15 cellular contexts compared by ENCODE assay signal in the genomic region with DNA sequence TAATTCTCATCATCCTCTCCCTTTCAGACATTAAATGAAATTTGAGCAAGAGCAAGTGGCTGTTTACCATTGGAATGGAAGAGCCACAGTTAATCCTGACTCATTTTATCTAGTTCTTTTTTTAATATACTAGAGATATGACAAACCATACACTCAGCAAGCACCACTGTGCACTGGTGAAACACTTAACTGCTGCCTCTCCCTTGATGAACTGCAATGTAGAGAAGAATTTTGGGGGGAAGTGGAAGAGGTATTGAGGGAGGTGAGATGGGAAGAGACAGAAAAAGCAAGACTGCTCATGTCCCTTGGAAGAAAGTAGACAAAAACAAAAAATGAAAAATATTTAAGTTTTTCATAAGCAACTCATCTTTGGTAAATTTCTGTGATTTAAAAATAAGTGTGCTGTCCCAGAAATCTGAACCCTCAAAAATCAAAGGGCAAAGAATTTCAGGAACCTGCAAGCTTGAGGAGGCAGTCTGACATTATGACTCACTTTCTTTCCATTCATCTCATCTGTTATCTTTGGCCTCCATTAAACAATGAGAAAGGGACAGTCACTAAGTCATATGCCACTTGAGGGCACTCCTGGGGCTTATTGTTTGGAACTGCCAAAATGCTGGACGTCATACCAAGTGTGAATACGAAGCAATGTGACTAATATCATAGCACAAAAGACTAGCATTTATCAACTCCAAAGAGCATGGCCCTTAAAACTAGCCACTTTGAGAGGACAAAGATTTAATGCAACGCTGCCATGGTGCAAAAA.
A peak's percentile ranks its signal among the peaks of the same experiment; 100 is the strongest.
DNase-seq lines count a peak whose midpoint lies in the region; ATAC-seq and TF ChIP-seq lines count a peak whose summit lies in the region.
"Had no signal": no experiment of that assay in that cellular context is flagged by ENCODE, and none has a peak within 500 bp of the region (broad histone marks: within the 10 kb centered on the region; RNA-seq: fewer than 3 reads in every experiment).

No MANE protein-coding gene starts in this region.

- H3K36me3 Mint-ChIP-seq in activated naive CD8-positive, alpha-beta T cell treated with anti-CD3 and anti-CD28 coated beads, Interleukin-2, amount 50 U/mL, for 24 hours (ENCODE audit: low read depth), result no peaks in the 10 kb centered on the region
- H3K36me3 Mint-ChIP-seq in activated naive CD8-positive, alpha-beta T cell treated with anti-CD3 and anti-CD28 coated beads for 36 hours, result no peaks in the 10 kb centered on the region
- H3K36me3 Mint-ChIP-seq: activated naive CD8-positive, alpha-beta T cell treated with anti-CD3 and anti-CD28 coated beads, Interleukin-2, amount 10 ng/mL, durations not matched to agents 7 days and 5 days had no signal

- H2AFZ ChIP-seq in SK-N-SH (ENCODE audit: low read depth), result no peak overlapping the region

- no peak for TF ChIP-seq EP300 in SK-N-SH (IDR thresholded peaks at IDR 0.05; ENCODE audit: borderline replicate concordance in 1 of 2, low read depth in 1 of 2, low read length in 1 of 2)

- DNase-seq in activated naive CD8-positive, alpha-beta T cell treated with anti-CD3 and anti-CD28 coated beads, Interleukin-2, amount 50 U/mL, for 24 hours, result no peak
- DNase-seq in activated naive CD8-positive, alpha-beta T cell treated with anti-CD3 and anti-CD28 coated beads for 36 hours, result no peak
- DNase-seq in SK-N-SH (no peak), fibroblast of pulmonary artery (ENCODE audit: low read depth) (peak; percentile 62), stromal cell of bone marrow (ENCODE audit: low read depth) (peak; percentile 66), germinal center (ENCODE audit: low spot score) (no peak)
- DNase-seq: activated naive CD8-positive, alpha-beta T cell treated with anti-CD3 and anti-CD28 coated beads, Interleukin-2, amount 10 ng/mL, durations not matched to agents 7 days and 5 days; kidney; NCI-H510A; stimulated activated CD4-positive, alpha-beta T cell treated with anti-CD3 and anti-CD28 coated beads, Interleukin-4, amount 100 ng/mL, for 1 hour had no signal

- no peaks in the 10 kb centered on the region for H4K20me1 ChIP-seq in SK-N-SH (ENCODE audit: insufficient read depth)

- peaks cover 17% of the 10 kb centered on the region for H3F3A ChIP-seq in SK-N-SH (replicated peaks; ENCODE audit: insufficient read depth)

- H3K36me3 ChIP-seq in SK-N-SH (replicated peaks in 1 of 2; ENCODE audit: control insufficient read depth in 1 of 2, insufficient read depth in 2 of 2, low read length in 1 of 2), result no peaks in the 10 kb centered on the region

- CTCF ChIA-PET in SK-N-SH (lab: Yijun Ruan, JAX), result no interaction called here

- peak overlapping the region in 1 of 2 experiments; percentile 72; a peak in 2 of 4 replicates for H3K27ac ChIP-seq in SK-N-SH (ENCODE audit: low read depth in 2 of 2, low read length in 1 of 2)
- H3K27ac ChIP-seq: epithelial cell of prostate, KMS-11 had no signal

- H3K79me2 ChIP-seq in SK-N-SH (ENCODE audit: insufficient read depth), result no peaks in the 10 kb centered on the region

- peaks cover 0 to 17% of the 10 kb centered on the region in 2 experiments; a peak in 2 of 4 replicates for H3K4me1 ChIP-seq in SK-N-SH (ENCODE audit: control insufficient read depth in 1 of 2, insufficient read depth in 2 of 2, low read depth in 1 of 2, low read length in 1 of 2)

- peak; percentile 66 for ATAC-seq in activated naive CD8-positive, alpha-beta T cell treated with anti-CD3 and anti-CD28 coated beads, Interleukin-2, amount 50 U/mL, for 24 hours
- ATAC-seq in GM21576 (IDR thresholded peaks at IDR 0.05; ENCODE audit: unreplicated experiment), result no peak
- no peak for ATAC-seq in GM21717 (IDR thresholded peaks at IDR 0.05; ENCODE audit: unreplicated experiment)

- no peak overlapping the region for H3K4me3 Mint-ChIP-seq in activated naive CD8-positive, alpha-beta T cell treated with anti-CD3 and anti-CD28 coated beads, Interleukin-2, amount 50 U/mL, for 24 hours
- H3K4me3 Mint-ChIP-seq in activated naive CD8-positive, alpha-beta T cell treated with anti-CD3 and anti-CD28 coated beads for 36 hours, result no peak overlapping the region
- H3K4me3 Mint-ChIP-seq: activated naive CD8-positive, alpha-beta T cell treated with anti-CD3 and anti-CD28 coated beads, Interleukin-2, amount 10 ng/mL, durations not matched to agents 7 days and 5 days; B cell had no signal

- no peaks in the 10 kb centered on the region for H3K27me3 Mint-ChIP-seq in activated naive CD8-positive, alpha-beta T cell treated with anti-CD3 and anti-CD28 coated beads, Interleukin-2, amount 50 U/mL, for 24 hours
- H3K27me3 Mint-ChIP-seq in activated naive CD8-positive, alpha-beta T cell treated with anti-CD3 and anti-CD28 coated beads for 36 hours, result peaks cover 5% of the 10 kb centered on the region
- H3K27me3 Mint-ChIP-seq: activated naive CD8-positive, alpha-beta T cell treated with anti-CD3 and anti-CD28 coated beads, Interleukin-2, amount 10 ng/mL, durations not matched to agents 7 days and 5 days; B cell had no signal

- no peaks in the 10 kb centered on the region for H3K9me2 ChIP-seq in SK-N-SH

- peak overlapping the region; percentile 71 for H3K27ac Mint-ChIP-seq in activated naive CD8-positive, alpha-beta T cell treated with anti-CD3 and anti-CD28 coated beads, Interleukin-2, amount 50 U/mL, for 24 hours
- no peak overlapping the region for H3K27ac Mint-ChIP-seq in activated naive CD8-positive, alpha-beta T cell treated with anti-CD3 and anti-CD28 coated beads for 36 hours
- H3K27ac Mint-ChIP-seq: activated naive CD8-positive, alpha-beta T cell treated with anti-CD3 and anti-CD28 coated beads, Interleukin-2, amount 10 ng/mL, durations not matched to agents 7 days and 5 days; B cell had no signal

- TF ChIP-seq RAD21 in SK-N-SH (IDR thresholded peaks at IDR 0.05; ENCODE audit: low read length), result peak; percentile 28

- H3K9me3 Mint-ChIP-seq in activated naive CD8-positive, alpha-beta T cell treated with anti-CD3 and anti-CD28 coated beads, Interleukin-2, amount 50 U/mL, for 24 hours, result no peaks in the 10 kb centered on the region
- H3K9me3 Mint-ChIP-seq in activated naive CD8-positive, alpha-beta T cell treated with anti-CD3 and anti-CD28 coated beads for 36 hours, result no peaks in the 10 kb centered on the region
- H3K9me3 Mint-ChIP-seq: activated naive CD8-positive, alpha-beta T cell treated with anti-CD3 and anti-CD28 coated beads, Interleukin-2, amount 10 ng/mL, durations not matched to agents 7 days and 5 days had no signal

- no peak overlapping the region for H3K4me3 ChIP-seq in SK-N-SH (ENCODE audit: low read depth in 2 of 2, low read length in 1 of 2)
- H3K4me3 ChIP-seq in fibroblast of pulmonary artery (replicated peaks; ENCODE audit: low read depth, low read length), result no peak overlapping the region

- H3K9me3 ChIP-seq in SK-N-SH, result no peaks in the 10 kb centered on the region

- TF ChIP-seq CTCF in SK-N-SH (IDR thresholded peaks at IDR 0.05) (no peak; the same call in 1 of the 2 replicates), fibroblast of pulmonary artery (IDR thresholded peaks at IDR 0.05; ENCODE audit: low read length, missing control alignments) (no peak)

- peak overlapping the region; percentile 51 for H3K4me2 ChIP-seq in SK-N-SH
- H3K4me2 ChIP-seq: KMS-11 had no signal

- H3K27me3 ChIP-seq in SK-N-SH (ENCODE audit: insufficient read depth), result no peaks in the 10 kb centered on the region

- POLR2A ChIA-PET in SK-N-SH (lab: Yijun Ruan, JAX), result no interaction called here

- 43% methylated on average over 3 of the region's 3 CpGs for WGBS in SK-N-SH (ENCODE audit: low lambda C conversion rate)

- peaks cover 20% of the 10 kb centered on the region for H3K4me1 Mint-ChIP-seq in activated naive CD8-positive, alpha-beta T cell treated with anti-CD3 and anti-CD28 coated beads, Interleukin-2, amount 50 U/mL, for 24 hours
- peaks cover 8% of the 10 kb centered on the region for H3K4me1 Mint-ChIP-seq in activated naive CD8-positive, alpha-beta T cell treated with anti-CD3 and anti-CD28 coated beads for 36 hours
- H3K4me1 Mint-ChIP-seq: B cell had no signal

- no peak overlapping the region for H3K9ac ChIP-seq in SK-N-SH
- H3K9ac ChIP-seq: KMS-11 had no signal

TF ChIP-seq in SK-N-SH, 30 proteins besides CTCF, POLR2A, EP300 and RAD21:
- TF ChIP-seq, protein P1, sequence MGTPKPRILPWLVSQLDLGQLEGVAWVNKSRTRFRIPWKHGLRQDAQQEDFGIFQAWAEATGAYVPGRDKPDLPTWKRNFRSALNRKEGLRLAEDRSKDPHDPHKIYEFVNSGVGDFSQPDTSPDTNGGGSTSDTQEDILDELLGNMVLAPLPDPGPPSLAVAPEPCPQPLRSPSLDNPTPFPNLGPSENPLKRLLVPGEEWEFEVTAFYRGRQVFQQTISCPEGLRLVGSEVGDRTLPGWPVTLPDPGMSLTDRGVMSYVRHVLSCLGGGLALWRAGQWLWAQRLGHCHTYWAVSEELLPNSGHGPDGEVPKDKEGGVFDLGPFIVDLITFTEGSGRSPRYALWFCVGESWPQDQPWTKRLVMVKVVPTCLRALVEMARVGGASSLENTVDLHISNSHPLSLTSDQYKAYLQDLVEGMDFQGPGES (IDR thresholded peaks at IDR 0.05; ENCODE audit: low read depth, low read length), result no peak
- TF ChIP-seq GABPA (IDR thresholded peaks at IDR 0.05; ENCODE audit: low read depth), result no peak
- peak; percentile 32; the same call in 1 of the 2 replicates for TF ChIP-seq FOSL2 (IDR thresholded peaks at IDR 0.05; ENCODE audit: borderline replicate concordance, low read depth)
- TF ChIP-seq MXI1 (IDR thresholded peaks at IDR 0.05; ENCODE audit: low read depth, low read length), result no peak
- no peak for TF ChIP-seq TCF12 (IDR thresholded peaks at IDR 0.05)

Comparison
In these comparisons a context has a peak if more than half of its experiments do, and no peak if none do; other contexts are left out.
1. DNase-seq: peak in fibroblast of pulmonary artery (single experiment) and stromal cell of bone marrow (single experiment); none in activated naive CD8-positive, alpha-beta T cell treated with anti-CD3 and anti-CD28 coated beads, Interleukin-2, amount 50 U/mL, for 24 hours (single experiment), activated naive CD8-positive, alpha-beta T cell treated with anti-CD3 and anti-CD28 coated beads for 36 hours (single experiment), SK-N-SH (single experiment) and germinal center (single experiment).